In genomic region chr5:140725799-140726471, GRCh38 we compare ENCODE assay signal across 9 cellular contexts. TPM values are rescaled to one million over a fixed set of nuclear protein-coding genes. Genes with fewer than 3 reads are reported as not detected.
A peak's percentile ranks its signal among the peaks of the same experiment; 100 is the strongest.
DNase-seq lines count a peak whose midpoint lies in the region; ATAC-seq and TF ChIP-seq lines count a peak whose summit lies in the region.
"Had no signal": no experiment of that assay in that cellular context is flagged by ENCODE, and none has a peak within 500 bp of the region (broad histone marks: within the 10 kb centered on the region; RNA-seq: fewer than 3 reads in every experiment).

No MANE protein-coding gene starts in this region.

- H3K27ac ChIP-seq in neural cell (ENCODE audit: low read length) (no peak overlapping the region), suprapubic skin (no peak overlapping the region)

- no peak overlapping the region for H3K4me2 ChIP-seq in neural cell (ENCODE audit: low read length)

- peak; percentile 96 for ATAC-seq in HG02885 (IDR thresholded peaks at IDR 0.05; ENCODE audit: poor library complexity, unreplicated experiment)

- no peaks in the 10 kb centered on the region for H3F3A ChIP-seq in neural cell (ENCODE audit: insufficient read depth, low read length, poor library complexity, severe bottlenecking)

- no peaks in the 10 kb centered on the region for H3K36me3 ChIP-seq in neural cell (ENCODE audit: insufficient read depth, low read length)
- no peaks in the 10 kb centered on the region for H3K36me3 ChIP-seq in suprapubic skin

- H3K9ac ChIP-seq in neural cell (ENCODE audit: low read length) = no peak overlapping the region

- TF ChIP-seq POLR2A in erythroblast (IDR thresholded peaks at IDR 0.05; ENCODE audit: low read length) = peak; percentile 25
- no peak for TF ChIP-seq POLR2A in suprapubic skin (IDR thresholded peaks at IDR 0.05)

- no peaks in the 10 kb centered on the region for H3K27me3 ChIP-seq in neural cell (ENCODE audit: insufficient read depth, low read depth, low read length)
- H3K27me3 ChIP-seq in suprapubic skin = peaks cover 13% of the 10 kb centered on the region

- no peaks in the 10 kb centered on the region for H3K79me2 ChIP-seq in neural cell (replicated peaks; ENCODE audit: insufficient read depth, low read length)

- TF ChIP-seq EP300 in neural cell (conservative IDR thresholded peaks at IDR 0.05; ENCODE audit: poor library complexity, severe bottlenecking) (no peak), suprapubic skin (IDR thresholded peaks at IDR 0.05) (no peak)

- H3K9me3 ChIP-seq in neural cell (ENCODE audit: low read length) (no peaks in the 10 kb centered on the region), suprapubic skin (no peaks in the 10 kb centered on the region)

- no peaks in the 10 kb centered on the region for H4K20me1 ChIP-seq in neural cell (ENCODE audit: insufficient read depth)

- TF ChIP-seq CTCF in neural cell (IDR thresholded peaks at IDR 0.05; ENCODE audit: poor library complexity, severe bottlenecking) (no peak), suprapubic skin (IDR thresholded peaks at IDR 0.05) (no peak)

- DNase-seq in DMS153 treated with DMSO at 0.1 percent for 48 hours (lab: John Stamatoyannopoulos, UW; ENCODE audit: unreplicated experiment) = peak; percentile 0
- no peak for DNase-seq in DMS153 (lab: John Stamatoyannopoulos, UW)
- peak; percentile 86 for DNase-seq in NCI-H748 treated with DMSO at 0.1 percent for 48 hours (lab: John Stamatoyannopoulos, UW)
- DNase-seq in activated T-cell treated with anti-CD3 and anti-CD28 coated beads for 1 hour (ENCODE audit: low read depth) = peak; percentile 42
- DNase-seq in erythroblast (lab: John Stamatoyannopoulos, UW) = peak; percentile 91 to 92
- DNase-seq in suprapubic skin (ENCODE audit: low spot score in 2 of 2) = no peak

- no peaks in the 10 kb centered on the region for H3K4me1 ChIP-seq in suprapubic skin

- H3K9me2 ChIP-seq in neural cell (ENCODE audit: insufficient read depth, low read length) = no peaks in the 10 kb centered on the region

- no peak overlapping the region for H2AFZ ChIP-seq in neural cell (ENCODE audit: low read depth, low read length)

- H3K4me3 ChIP-seq in neural cell (ENCODE audit: low read length) (peak overlapping the region; percentile 41), suprapubic skin (peak overlapping the region; percentile 19)

- TF ChIP-seq RAD21 in neural cell (conservative IDR thresholded peaks at IDR 0.05) = no peak

- WGBS in suprapubic skin = 12% methylated on average over 21 of the region's 23 CpGs

TF ChIP-seq in neural cell, 6 proteins besides CTCF, POLR2A, EP300 and RAD21:
- TF ChIP-seq SMC3 (conservative IDR thresholded peaks at IDR 0.05; ENCODE audit: poor library complexity) = no peak
- TF ChIP-seq EZH2 (IDR thresholded peaks at IDR 0.05; ENCODE audit: borderline replicate concordance, insufficient read depth, low read length, poor library complexity, severe bottlenecking) = no peak
- TF ChIP-seq TAF1 (IDR thresholded peaks at IDR 0.05; ENCODE audit: low read depth) = no peak
- TF ChIP-seq POLR2AphosphoS5 (IDR thresholded peaks at IDR 0.05) = no peak
- no peak for TF ChIP-seq MXI1 (conservative IDR thresholded peaks at IDR 0.05; ENCODE audit: poor library complexity, severe bottlenecking)
- TF ChIP-seq, protein P1, sequence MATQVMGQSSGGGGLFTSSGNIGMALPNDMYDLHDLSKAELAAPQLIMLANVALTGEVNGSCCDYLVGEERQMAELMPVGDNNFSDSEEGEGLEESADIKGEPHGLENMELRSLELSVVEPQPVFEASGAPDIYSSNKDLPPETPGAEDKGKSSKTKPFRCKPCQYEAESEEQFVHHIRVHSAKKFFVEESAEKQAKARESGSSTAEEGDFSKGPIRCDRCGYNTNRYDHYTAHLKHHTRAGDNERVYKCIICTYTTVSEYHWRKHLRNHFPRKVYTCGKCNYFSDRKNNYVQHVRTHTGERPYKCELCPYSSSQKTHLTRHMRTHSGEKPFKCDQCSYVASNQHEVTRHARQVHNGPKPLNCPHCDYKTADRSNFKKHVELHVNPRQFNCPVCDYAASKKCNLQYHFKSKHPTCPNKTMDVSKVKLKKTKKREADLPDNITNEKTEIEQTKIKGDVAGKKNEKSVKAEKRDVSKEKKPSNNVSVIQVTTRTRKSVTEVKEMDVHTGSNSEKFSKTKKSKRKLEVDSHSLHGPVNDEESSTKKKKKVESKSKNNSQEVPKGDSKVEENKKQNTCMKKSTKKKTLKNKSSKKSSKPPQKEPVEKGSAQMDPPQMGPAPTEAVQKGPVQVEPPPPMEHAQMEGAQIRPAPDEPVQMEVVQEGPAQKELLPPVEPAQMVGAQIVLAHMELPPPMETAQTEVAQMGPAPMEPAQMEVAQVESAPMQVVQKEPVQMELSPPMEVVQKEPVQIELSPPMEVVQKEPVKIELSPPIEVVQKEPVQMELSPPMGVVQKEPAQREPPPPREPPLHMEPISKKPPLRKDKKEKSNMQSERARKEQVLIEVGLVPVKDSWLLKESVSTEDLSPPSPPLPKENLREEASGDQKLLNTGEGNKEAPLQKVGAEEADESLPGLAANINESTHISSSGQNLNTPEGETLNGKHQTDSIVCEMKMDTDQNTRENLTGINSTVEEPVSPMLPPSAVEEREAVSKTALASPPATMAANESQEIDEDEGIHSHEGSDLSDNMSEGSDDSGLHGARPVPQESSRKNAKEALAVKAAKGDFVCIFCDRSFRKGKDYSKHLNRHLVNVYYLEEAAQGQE (IDR thresholded peaks at IDR 0.05; ENCODE audit: borderline replicate concordance) = no peak

RNA-seq across cellular contexts. Expression of gene ZMAT2, which starts 25.7 kb away (rescaled TPM):
- 148 and 170 TPM in 2 replicates for polyA plus RNA-seq in neural cell
- 58.2 and 73.2 TPM in 2 replicates for polyA minus RNA-seq in neural cell
- 10 to 100 TPM; 18.2 to 36.3 (median 28.0) TPM for total RNA-seq in suprapubic skin

RNA-seq across cellular contexts. Expression of gene HARS2, which starts 34.7 kb away (rescaled TPM):
- 93.9 and 102 TPM in 2 replicates for polyA plus RNA-seq in neural cell
- polyA minus RNA-seq in neural cell = 48.2 and 49.2 TPM in 2 replicates
- total RNA-seq in suprapubic skin = 10 to 100 TPM; 21.0 to 57.0 (median 35.1) TPM

RNA-seq across cellular contexts. Expression of gene HARS1, which starts 34.8 kb away (rescaled TPM):
- polyA plus RNA-seq in neural cell = 76.3 and 80.2 TPM in 2 replicates
- 67.2 and 74.6 TPM in 2 replicates for polyA minus RNA-seq in neural cell
- 10 to 100 TPM; 73.3 to 87.0 (median 79.2) TPM for total RNA-seq in suprapubic skin

RNA-seq across cellular contexts. Expression of gene DND1, which starts 52.6 kb away (rescaled TPM):
- polyA plus RNA-seq in neural cell = 4.2 and 4.4 TPM in 2 replicates
- polyA minus RNA-seq in neural cell = 1.2 and 2.0 TPM in 2 replicates
- 1 to 10 TPM in 3 of 4 donors, under 1 TPM in 1; 0.98 to 3.5 (median 2.6) TPM for total RNA-seq in suprapubic skin
- total RNA-seq: skeletal muscle tissue had no signal

Comparison
In these comparisons a context has a peak if more than half of its experiments do, and no peak if none do; other contexts are left out.
1. DNase-seq: peak in DMS153 treated with DMSO at 0.1 percent for 48 hours (single experiment), NCI-H748 treated with DMSO at 0.1 percent for 48 hours (single experiment), activated T-cell treated with anti-CD3 and anti-CD28 coated beads for 1 hour (single experiment) and erythroblast (2 of 2); none in DMS153 (single experiment) and suprapubic skin (0 of 2).